Comparison of ENCODE assay signal across 10 cellular contexts in the genomic region with DNA sequence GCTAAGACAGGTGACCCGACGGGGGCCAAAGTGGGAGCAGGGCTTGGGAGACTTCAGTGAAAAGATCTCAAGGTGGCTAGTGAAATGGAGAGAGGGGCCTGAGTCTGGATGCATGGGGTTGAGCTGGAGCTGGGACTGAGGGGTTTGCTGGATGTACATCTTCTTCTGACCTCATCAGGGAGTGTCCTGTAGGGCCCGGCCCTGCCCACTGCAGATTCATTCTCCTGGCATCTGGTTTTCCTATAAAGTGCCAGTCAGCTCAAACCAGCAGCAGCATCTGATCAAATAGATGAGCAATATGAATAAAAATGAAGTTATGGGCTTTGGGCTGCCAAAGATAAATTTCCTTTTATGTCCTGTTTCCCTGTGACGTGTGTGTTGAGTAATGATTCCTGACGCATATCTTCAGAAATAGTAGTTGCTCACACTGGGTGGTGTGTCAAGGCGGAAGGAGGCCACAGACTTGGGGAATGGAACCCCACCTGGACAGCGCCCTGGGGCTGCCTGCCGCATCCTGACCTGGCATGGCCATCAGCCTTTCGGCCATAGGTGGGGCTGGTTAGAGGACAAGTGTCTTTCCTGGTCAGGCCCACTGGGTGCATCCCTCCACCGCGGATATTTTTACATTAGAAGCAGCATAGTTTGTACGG.
A peak's percentile ranks its signal among the peaks of the same experiment; 100 is the strongest.
DNase-seq lines count a peak whose midpoint lies in the region; TF ChIP-seq lines count a peak whose summit lies in the region.
"Had no signal": no experiment of that assay in that cellular context is flagged by ENCODE, and none has a peak within 500 bp of the region (broad histone marks: within the 10 kb centered on the region; RNA-seq: fewer than 3 reads in every experiment).

No MANE protein-coding gene starts in this region.

- no peaks in the 10 kb centered on the region for H3K36me3 ChIP-seq in BE2C

- H3K9me3 ChIP-seq in BE2C, result no peaks in the 10 kb centered on the region

- no peak overlapping the region for H3K4me3 ChIP-seq in AG09309 (ENCODE audit: control insufficient read depth, low read depth, low read length)
- H3K4me3 ChIP-seq in cardiac fibroblast (replicated peaks in 1 of 2; ENCODE audit: low read depth in 2 of 2, low read length in 2 of 2), result no peak overlapping the region
- no peak overlapping the region for H3K4me3 ChIP-seq in BE2C (ENCODE audit: low read depth, low read length)

- H3K4me1 ChIP-seq in BE2C, result no peaks in the 10 kb centered on the region

- no peak for TF ChIP-seq EP300 in Ishikawa (IDR thresholded peaks at IDR 0.05; ENCODE audit: borderline replicate concordance)

- no peaks in the 10 kb centered on the region for H3K27me3 ChIP-seq in BE2C

- TF ChIP-seq CTCF in AG09309 (IDR thresholded peaks at IDR 0.05; ENCODE audit: control insufficient read depth, insufficient read depth, low read depth, low read length, missing control alignments), result no peak
- TF ChIP-seq CTCF in cardiac fibroblast (IDR thresholded peaks at IDR 0.05; ENCODE audit: low read depth, low read length), result no peak
- TF ChIP-seq CTCF in BE2C (IDR thresholded peaks at IDR 0.05; ENCODE audit: low read depth, low read length), result no peak

- no peak for TF ChIP-seq RAD21 in Ishikawa (IDR thresholded peaks at IDR 0.05; ENCODE audit: low read depth)

- DNase-seq in AG09309 (ENCODE audit: low read depth), result peak; percentile 92
- peak; percentile 86 to 99 for DNase-seq in cardiac fibroblast (ENCODE audit: low read depth in 2 of 2)
- peak; percentile 62 to 96 for DNase-seq in lung microvascular endothelial cell (ENCODE audit: low read depth in 2 of 2)
- DNase-seq in epidermal melanocyte (ENCODE audit: insufficient read length, low spot score), result no peak
- DNase-seq in SHP77 treated with DMSO at 0.1 percent for 48 hours (lab: John Stamatoyannopoulos, UW), result no peak
- DNase-seq in CD1c-positive myeloid dendritic cell (ENCODE audit: extremely low spot score), result no peak
- DNase-seq in BE2C, result no peak
- DNase-seq: activated T-cell treated with anti-CD3 and anti-CD28 coated beads, Interleukin-2, amount 50 U/mL, for 24 hours; effector memory CD4-positive, alpha-beta T cell had no signal

TF ChIP-seq in Ishikawa, 13 proteins besides CTCF, POLR2A, EP300 and RAD21:
- peak; percentile 38; the same call in 1 of the 2 replicates for TF ChIP-seq TCF12 (IDR thresholded peaks at IDR 0.05; ENCODE audit: low read depth)
- TF ChIP-seq, protein P1, sequence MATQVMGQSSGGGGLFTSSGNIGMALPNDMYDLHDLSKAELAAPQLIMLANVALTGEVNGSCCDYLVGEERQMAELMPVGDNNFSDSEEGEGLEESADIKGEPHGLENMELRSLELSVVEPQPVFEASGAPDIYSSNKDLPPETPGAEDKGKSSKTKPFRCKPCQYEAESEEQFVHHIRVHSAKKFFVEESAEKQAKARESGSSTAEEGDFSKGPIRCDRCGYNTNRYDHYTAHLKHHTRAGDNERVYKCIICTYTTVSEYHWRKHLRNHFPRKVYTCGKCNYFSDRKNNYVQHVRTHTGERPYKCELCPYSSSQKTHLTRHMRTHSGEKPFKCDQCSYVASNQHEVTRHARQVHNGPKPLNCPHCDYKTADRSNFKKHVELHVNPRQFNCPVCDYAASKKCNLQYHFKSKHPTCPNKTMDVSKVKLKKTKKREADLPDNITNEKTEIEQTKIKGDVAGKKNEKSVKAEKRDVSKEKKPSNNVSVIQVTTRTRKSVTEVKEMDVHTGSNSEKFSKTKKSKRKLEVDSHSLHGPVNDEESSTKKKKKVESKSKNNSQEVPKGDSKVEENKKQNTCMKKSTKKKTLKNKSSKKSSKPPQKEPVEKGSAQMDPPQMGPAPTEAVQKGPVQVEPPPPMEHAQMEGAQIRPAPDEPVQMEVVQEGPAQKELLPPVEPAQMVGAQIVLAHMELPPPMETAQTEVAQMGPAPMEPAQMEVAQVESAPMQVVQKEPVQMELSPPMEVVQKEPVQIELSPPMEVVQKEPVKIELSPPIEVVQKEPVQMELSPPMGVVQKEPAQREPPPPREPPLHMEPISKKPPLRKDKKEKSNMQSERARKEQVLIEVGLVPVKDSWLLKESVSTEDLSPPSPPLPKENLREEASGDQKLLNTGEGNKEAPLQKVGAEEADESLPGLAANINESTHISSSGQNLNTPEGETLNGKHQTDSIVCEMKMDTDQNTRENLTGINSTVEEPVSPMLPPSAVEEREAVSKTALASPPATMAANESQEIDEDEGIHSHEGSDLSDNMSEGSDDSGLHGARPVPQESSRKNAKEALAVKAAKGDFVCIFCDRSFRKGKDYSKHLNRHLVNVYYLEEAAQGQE (IDR thresholded peaks at IDR 0.05; ENCODE audit: low read depth), result no peak

Comparison
In these comparisons a context has a peak if more than half of its experiments do, and no peak if none do; other contexts are left out.
1. DNase-seq: peak in AG09309 (single experiment), cardiac fibroblast (2 of 2) and lung microvascular endothelial cell (2 of 2); none in epidermal melanocyte (single experiment), SHP77 treated with DMSO at 0.1 percent for 48 hours (single experiment), CD1c-positive myeloid dendritic cell (single experiment) and BE2C (single experiment).